16 cellular contexts compared by ENCODE assay signal in the genomic region with DNA sequence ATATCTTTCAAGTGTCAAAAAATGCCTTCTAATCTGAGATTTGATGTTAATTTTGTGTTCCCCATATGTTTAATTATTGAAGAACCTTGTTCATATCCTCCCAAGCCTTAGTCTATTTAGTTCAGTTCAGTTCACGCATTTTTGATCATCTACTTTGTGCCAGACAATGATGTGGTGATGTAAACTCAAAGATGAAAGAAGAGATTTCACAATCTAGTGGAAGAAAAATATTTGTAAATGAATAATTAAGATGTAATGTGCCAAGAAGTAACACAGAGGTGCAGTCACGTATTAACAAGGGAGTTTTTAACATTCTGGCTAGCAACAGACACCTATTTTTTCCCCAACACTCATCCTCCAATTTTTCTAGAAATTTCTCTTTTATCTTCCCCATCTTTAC.
"Had no signal": no experiment of that assay in that cellular context is flagged by ENCODE, and none has a peak within 500 bp of the region (broad histone marks: within the 10 kb centered on the region; RNA-seq: fewer than 3 reads in every experiment).

No MANE protein-coding gene starts in this region.

- H3K4me3 ChIP-seq: gastroesophageal sphincter, left ventricle myocardium inferior, SJCRH30, transverse colon, vagina had no signal

- H3K27ac Mint-ChIP-seq: naive B cell had no signal

- H3K4me3 Mint-ChIP-seq: naive B cell had no signal

- H3K9ac ChIP-seq: parathyroid adenoma had no signal

- ATAC-seq: activated naive CD4-positive, alpha-beta T cell treated with anti-CD3 and anti-CD28 coated beads, Interleukin-2, amount 50 U/mL, for 72 hours; gastroesophageal sphincter had no signal

- H3K9me3 ChIP-seq: gastroesophageal sphincter, SJCRH30, transverse colon, vagina had no signal

- H2AFZ ChIP-seq: parathyroid adenoma had no signal

- FAIRE-seq: keratinocyte had no signal

- H3K79me2 ChIP-seq: parathyroid adenoma had no signal

- H3K36me3 ChIP-seq: brain microvascular endothelial cell, gastroesophageal sphincter, left ventricle myocardium inferior, SJCRH30, transverse colon, vagina had no signal

- H3K4me1 ChIP-seq: gastroesophageal sphincter, left ventricle myocardium inferior, parathyroid adenoma, SJCRH30, vagina had no signal

- H3K36me3 Mint-ChIP-seq: naive B cell had no signal

- DNase-seq: activated gamma-delta T cell; anterior cingulate cortex; brain microvascular endothelial cell; cerebellar nuclear complex; left ventricle myocardium inferior; naive B cell; SJCRH30; stimulated activated CD4-positive, alpha-beta T cell treated with anti-CD3 and anti-CD28 coated beads, Interleukin-12 subunit alpha, Interleukin-12 subunit beta, amount 100 ng/mL, for 4 hours; stimulated activated CD4-positive, alpha-beta T cell treated with anti-CD3 and anti-CD28 coated beads, Interleukin-2, amount 100 ng/mL, for 24 hours; T-helper 9 cell; transverse colon had no signal

- H3K27me3 ChIP-seq: brain microvascular endothelial cell, gastroesophageal sphincter, SJCRH30, transverse colon, vagina had no signal

- H3K4me1 Mint-ChIP-seq: naive B cell had no signal

- H3K9me3 Mint-ChIP-seq: naive B cell had no signal

- H3K27ac ChIP-seq: brain microvascular endothelial cell, gastroesophageal sphincter, left ventricle myocardium inferior, parathyroid adenoma, SJCRH30, vagina had no signal
